ENCODE assay signal across 36 cellular contexts in the genomic region with DNA sequence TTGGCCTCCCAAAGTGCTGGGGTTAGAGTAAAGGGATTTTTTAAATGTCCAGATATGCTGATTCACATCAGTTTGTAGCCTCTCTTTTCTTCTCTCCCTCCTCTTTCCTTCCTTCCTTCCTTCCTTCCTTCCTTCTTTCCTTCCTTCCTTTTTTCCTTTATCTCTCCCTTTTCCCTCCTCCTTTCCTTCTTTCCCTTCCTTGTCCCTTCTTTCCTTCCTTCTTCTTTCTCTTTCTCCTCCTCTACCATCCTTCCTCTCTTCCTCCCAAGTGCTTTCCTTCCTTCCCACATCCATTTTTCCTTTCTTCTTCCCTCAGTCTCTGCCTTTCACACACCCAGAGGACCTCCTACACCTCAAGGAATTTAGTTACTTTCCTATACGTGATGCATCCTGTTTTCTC.
DNase-seq lines count a peak whose midpoint lies in the region; ATAC-seq, FAIRE-seq and TF ChIP-seq lines count a peak whose summit lies in the region.
"Had no signal": no experiment of that assay in that cellular context is flagged by ENCODE, and none has a peak within 500 bp of the region (broad histone marks: within the 10 kb centered on the region; RNA-seq: fewer than 3 reads in every experiment).

No MANE protein-coding gene starts in this region.

- H2AFZ ChIP-seq in HepG2 (ENCODE audit: low read length) = no peak overlapping the region
- H2AFZ ChIP-seq in K562 (ENCODE audit: low read depth, low read length) = no peak overlapping the region

- H3K9me3 Mint-ChIP-seq in T-helper 1 cell treated with Interleukin-12 subunit alpha and Interleukin-12 subunit beta and Interleukin-4 antibody, amounts not matched to agents 30 μg/mL and 1 μg/mL, for 36 hours = no peaks in the 10 kb centered on the region
- H3K9me3 Mint-ChIP-seq: CD4-positive, alpha-beta T cell; CD8-positive, alpha-beta memory T cell; CD8-positive, alpha-beta T cell had no signal

- ATAC-seq in HepG2 = no peak
- no peak for ATAC-seq in right lobe of liver
- ATAC-seq in K562 = no peak
- ATAC-seq: A549; CD8-positive, alpha-beta T cell had no signal

- POLR2A ChIA-PET in HepG2 (lab: Yijun Ruan, JAX) (no interaction called here), HEK293 (lab: Yijun Ruan, JAX) (no interaction called here), K562 (lab: Yijun Ruan, JAX) (interaction anchor here (0.6 kb wide), 1 partner anchor 1644 kb away, joined by 3 read pairs; no protein-coding TSS in a partner anchor)

- H3K27ac ChIP-seq in HepG2 (ENCODE audit: extremely low read length, insufficient read depth, low read length) (no peak overlapping the region), right lobe of liver (no peak overlapping the region), HEK293 (ENCODE audit: extremely low read depth, low read depth, low read length) (no peak overlapping the region), K562 (ENCODE audit: extremely low read depth, low read depth, low read length) (no peak overlapping the region)
- H3K27ac ChIP-seq: 22Rv1; A549; BLaER1; BLaER1 treated with 17β-estradiol and CSF1 and Interleukin-3, amounts not matched to agents 10 nM and 100 nM; C4-2B had no signal

- TF ChIP-seq RAD21 in HepG2 (CRISPR knock-in tag; IDR thresholded peaks at IDR 0.05) (no peak), K562 (CRISPR knock-in tag; conservative IDR thresholded peaks at IDR 0.05 in 1 of 2, IDR thresholded peaks at IDR 0.05 in 1 of 2) (no peak)

- H3K36me3 ChIP-seq in HepG2 (replicated peaks in 1 of 2; ENCODE audit: control insufficient read depth in 1 of 2, insufficient read depth in 2 of 2, low read length in 2 of 2) (no peaks in the 10 kb centered on the region), right lobe of liver (no peaks in the 10 kb centered on the region), HEK293 (ENCODE audit: control insufficient read depth in 2 of 2, insufficient read depth in 1 of 2, low read length in 2 of 2) (no peaks in the 10 kb centered on the region), K562 (ENCODE audit: control insufficient read depth, insufficient read depth, low read length) (no peaks in the 10 kb centered on the region)
- H3K36me3 ChIP-seq: BE2C; BLaER1; BLaER1 treated with 17β-estradiol and CSF1 and Interleukin-3, amounts not matched to agents 10 nM and 100 nM had no signal

- TF ChIP-seq CTCF in HepG2 (CRISPR knock-in tag; IDR thresholded peaks at IDR 0.05) (no peak), right lobe of liver (IDR thresholded peaks at IDR 0.05) (no peak), HEK293 (tag by site-specific recombination; IDR thresholded peaks at IDR 0.05) (no peak), K562 (IDR thresholded peaks at IDR 0.05 in 2 of 3, conservative IDR thresholded peaks at IDR 0.05 in 1 of 3; ENCODE audit: insufficient read depth in 2 of 3, low read depth in 1 of 3, low read length in 3 of 3) (no peak)

- CTCF ChIA-PET in HepG2 (lab: Yijun Ruan, JAX; ENCODE audit: low intra/inter-chr PET ratio, low total read pairs) (no interaction called here), HEK293 (lab: Yijun Ruan, JAX) (no interaction called here), K562 (lab: Yijun Ruan, JAX; ENCODE audit: low intra/inter-chr PET ratio) (no interaction called here)

- H3K9ac ChIP-seq in HepG2 (ENCODE audit: insufficient read depth, low read depth, low read length) (no peak overlapping the region), K562 (ENCODE audit: insufficient read depth in 1 of 2, low read depth in 2 of 2, low read length in 2 of 2) (no peak overlapping the region)
- H3K9ac ChIP-seq: BLaER1; BLaER1 treated with 17β-estradiol and CSF1 and Interleukin-3, amounts not matched to agents 10 nM and 100 nM had no signal

- H3K4me3 Mint-ChIP-seq in T-helper 1 cell treated with Interleukin-12 subunit alpha and Interleukin-12 subunit beta and Interleukin-4 antibody, amounts not matched to agents 30 μg/mL and 1 μg/mL, for 36 hours = no peak overlapping the region
- H3K4me3 Mint-ChIP-seq: B cell; CD14-positive monocyte; CD4-positive, alpha-beta memory T cell; CD4-positive, alpha-beta T cell; CD4-positive, CD25-positive, alpha-beta regulatory T cell; CD8-positive, alpha-beta memory T cell; CD8-positive, alpha-beta T cell had no signal

- DNase-seq in T-helper 1 cell = no peak
- DNase-seq in HepG2 (ENCODE audit: low spot score) = no peak
- DNase-seq in right lobe of liver = no peak
- no peak for DNase-seq in K562 (ENCODE audit: extremely low read depth in 1 of 4, low spot score in 3 of 4)
- DNase-seq in NCI-H524 (lab: John Stamatoyannopoulos, UW) = no peak
- DNase-seq in C1 segment of cervical spinal cord (lab: John Stamatoyannopoulos, UW) = no peak
- DNase-seq: 8988T; ACHN; AML-193; BE2C; Caco-2; Calu3; CD4-positive, alpha-beta memory T cell; CD4-positive, alpha-beta T cell; CD4-positive, CD25-positive, alpha-beta regulatory T cell; CD8-positive, alpha-beta memory T cell; CD8-positive, alpha-beta T cell; COR-L47; DMS 273 treated with DMSO at 0.1 percent for 48 hours; DMS153; DMS53; DMS79; DMS79 treated with DMSO at 0.1 percent for 48 hours; DND-41; EL had no signal

- TF ChIP-seq EP300 in HepG2 (IDR thresholded peaks at IDR 0.05; ENCODE audit: low read depth in 2 of 2, low read length in 2 of 2) (no peak), HepG2 (CRISPR knock-in tag; IDR thresholded peaks at IDR 0.05; ENCODE audit: borderline replicate concordance) (no peak), K562 (IDR thresholded peaks at IDR 0.05; ENCODE audit: low read length) (no peak)

- H3K4me3 ChIP-seq in HepG2 (replicated peaks in 1 of 3; ENCODE audit: insufficient read depth in 1 of 3, low read depth in 2 of 3, low read length in 3 of 3) (no peak overlapping the region), right lobe of liver (no peak overlapping the region), HEK293 (ENCODE audit: low read depth, low read length) (no peak overlapping the region), K562 (no peak overlapping the region)
- H3K4me3 ChIP-seq: A549; BLaER1; BLaER1 treated with 17β-estradiol and CSF1 and Interleukin-3, amounts not matched to agents 10 nM and 100 nM had no signal

- BruUV-seq in HepG2 (replicated peaks; lab: Mats Ljungman, UMichigan) (no TSS peak), K562 (replicated peaks; lab: Mats Ljungman, UMichigan) (no TSS peak)

- H3K27ac Mint-ChIP-seq in T-helper 1 cell treated with Interleukin-12 subunit alpha and Interleukin-12 subunit beta and Interleukin-4 antibody, amounts not matched to agents 30 μg/mL and 1 μg/mL, for 36 hours = peak overlapping the region; percentile 52
- H3K27ac Mint-ChIP-seq: B cell; CD14-positive monocyte; CD4-positive, alpha-beta memory T cell; CD4-positive, alpha-beta T cell; CD4-positive, CD25-positive, alpha-beta regulatory T cell; CD8-positive, alpha-beta memory T cell; CD8-positive, alpha-beta T cell had no signal

- H3K4me2 ChIP-seq in HepG2 (ENCODE audit: low read depth, low read length) = no peak overlapping the region
- H3K4me2 ChIP-seq in K562 (ENCODE audit: insufficient read depth, low read length) = no peak overlapping the region
- H3K4me2 ChIP-seq: A549; BLaER1; BLaER1 treated with 17β-estradiol and CSF1 and Interleukin-3, amounts not matched to agents 10 nM and 100 nM had no signal

- peaks cover 12% of the 10 kb centered on the region for H3K27me3 Mint-ChIP-seq in T-helper 1 cell treated with Interleukin-12 subunit alpha and Interleukin-12 subunit beta and Interleukin-4 antibody, amounts not matched to agents 30 μg/mL and 1 μg/mL, for 36 hours (ENCODE audit: low read depth)

- in situ Hi-C loops in HepG2 (cut with HindIII; ENCODE audit: extremely low pct_ligation_motif_present, low pct_unique_long_range_greater_than_20kb) = no loop called here
- in situ Hi-C loops in K562 (cut with MboI) = no loop called here

- H3K36me3 Mint-ChIP-seq in T-helper 1 cell treated with Interleukin-12 subunit alpha and Interleukin-12 subunit beta and Interleukin-4 antibody, amounts not matched to agents 30 μg/mL and 1 μg/mL, for 36 hours (ENCODE audit: low read depth) = no peaks in the 10 kb centered on the region
- H3K36me3 Mint-ChIP-seq: CD14-positive monocyte; CD4-positive, alpha-beta memory T cell; CD4-positive, CD25-positive, alpha-beta regulatory T cell; CD8-positive, alpha-beta memory T cell; CD8-positive, alpha-beta T cell had no signal

- H4K20me1 ChIP-seq in HepG2 (ENCODE audit: insufficient read depth, low read length) = no peaks in the 10 kb centered on the region
- H4K20me1 ChIP-seq in K562 (replicated peaks; ENCODE audit: control insufficient read depth, insufficient read depth, low read length) = no peaks in the 10 kb centered on the region
- H4K20me1 ChIP-seq: BLaER1; BLaER1 treated with 17β-estradiol and CSF1 and Interleukin-3, amounts not matched to agents 10 nM and 100 nM had no signal

- no peaks in the 10 kb centered on the region for H3K27me3 ChIP-seq in HepG2 (ENCODE audit: control insufficient read depth in 1 of 2, insufficient read depth in 2 of 2, low read length in 2 of 2)
- no peaks in the 10 kb centered on the region for H3K27me3 ChIP-seq in right lobe of liver
- H3K27me3 ChIP-seq in K562 (ENCODE audit: control insufficient read depth in 2 of 2, insufficient read depth in 2 of 2, low read length in 2 of 2) = no peaks in the 10 kb centered on the region
- H3K27me3 ChIP-seq: BE2C; BLaER1; BLaER1 treated with 17β-estradiol and CSF1 and Interleukin-3, amounts not matched to agents 10 nM and 100 nM had no signal

- intact Hi-C loops in HepG2 (cut with micrococcal nuclease; ENCODE audit: unreplicated experiment) (no loop called here), right lobe of liver (cut with DNase I) (no loop called here), K562 (cut with micrococcal nuclease) (no loop called here)

- no peaks in the 10 kb centered on the region for H3K79me2 ChIP-seq in HepG2 (ENCODE audit: insufficient read depth, low read length)
- H3K79me2 ChIP-seq in K562 (ENCODE audit: control insufficient read depth, insufficient read depth, low read length) = no peaks in the 10 kb centered on the region

- no peak for TF ChIP-seq POLR2A in HepG2 (IDR thresholded peaks at IDR 0.05; ENCODE audit: insufficient read depth in 1 of 2, low read depth in 2 of 2, low read length in 2 of 2)
- TF ChIP-seq POLR2A in right lobe of liver (IDR thresholded peaks at IDR 0.05) = no peak
- no peak for TF ChIP-seq POLR2A in K562 (conservative IDR thresholded peaks at IDR 0.05)

- no peaks in the 10 kb centered on the region for H3K4me1 Mint-ChIP-seq in T-helper 1 cell treated with Interleukin-12 subunit alpha and Interleukin-12 subunit beta and Interleukin-4 antibody, amounts not matched to agents 30 μg/mL and 1 μg/mL, for 36 hours (ENCODE audit: low read depth)
- H3K4me1 Mint-ChIP-seq: B cell; CD14-positive monocyte; CD4-positive, alpha-beta memory T cell; CD4-positive, CD25-positive, alpha-beta regulatory T cell; CD8-positive, alpha-beta memory T cell had no signal

- H3K9me1 ChIP-seq in K562 (ENCODE audit: control insufficient read depth, insufficient read depth, low read length) = no peaks in the 10 kb centered on the region

- no peak for FAIRE-seq in HepG2 (lab: Jason Lieb, UNC)
- no peak for FAIRE-seq in K562 (lab: Jason Lieb, UNC)
- FAIRE-seq: A204.1, A549, D721Med had no signal

- no peaks in the 10 kb centered on the region for H3K4me1 ChIP-seq in HepG2 (ENCODE audit: insufficient read depth, low read length)
- H3K4me1 ChIP-seq in right lobe of liver = no peaks in the 10 kb centered on the region
- no peaks in the 10 kb centered on the region for H3K4me1 ChIP-seq in HEK293 (ENCODE audit: control insufficient read depth, insufficient read depth, low read length)
- no peaks in the 10 kb centered on the region for H3K4me1 ChIP-seq in K562 (replicated peaks in 1 of 2; ENCODE audit: control insufficient read depth in 2 of 2, insufficient read depth in 2 of 2, low read length in 2 of 2)
- H3K4me1 ChIP-seq: A549; BE2C; BLaER1; BLaER1 treated with 17β-estradiol and CSF1 and Interleukin-3, amounts not matched to agents 10 nM and 100 nM; Caco-2 had no signal

- WGBS in HepG2 (ENCODE audit: low lambda C conversion rate) = 0% methylated on average over 1 of the region's 1 CpG
- WGBS in right lobe of liver (ENCODE audit: insufficient coverage, low coverage, low lambda C conversion rate, missing lambda C conversion rate) = 13% methylated on average over 1 of the region's 1 CpG
- WGBS in K562 (ENCODE audit: insufficient coverage, low coverage, missing lambda C conversion rate) = 8% methylated on average over 1 of the region's 1 CpG

- H3K9me3 ChIP-seq in HepG2 (ENCODE audit: low read length) (no peaks in the 10 kb centered on the region), right lobe of liver (no peaks in the 10 kb centered on the region), HEK293 (ENCODE audit: control insufficient read depth, insufficient read depth, low read depth, low read length) (no peaks in the 10 kb centered on the region), K562 (replicated peaks; ENCODE audit: control insufficient read depth, insufficient read depth, low read depth, low read length) (no peaks in the 10 kb centered on the region)
- H3K9me3 ChIP-seq: A549; BE2C; BLaER1; BLaER1 treated with 17β-estradiol and CSF1 and Interleukin-3, amounts not matched to agents 10 nM and 100 nM; Caco-2 had no signal
